25 cellular contexts compared by ENCODE assay signal in the genomic region with DNA sequence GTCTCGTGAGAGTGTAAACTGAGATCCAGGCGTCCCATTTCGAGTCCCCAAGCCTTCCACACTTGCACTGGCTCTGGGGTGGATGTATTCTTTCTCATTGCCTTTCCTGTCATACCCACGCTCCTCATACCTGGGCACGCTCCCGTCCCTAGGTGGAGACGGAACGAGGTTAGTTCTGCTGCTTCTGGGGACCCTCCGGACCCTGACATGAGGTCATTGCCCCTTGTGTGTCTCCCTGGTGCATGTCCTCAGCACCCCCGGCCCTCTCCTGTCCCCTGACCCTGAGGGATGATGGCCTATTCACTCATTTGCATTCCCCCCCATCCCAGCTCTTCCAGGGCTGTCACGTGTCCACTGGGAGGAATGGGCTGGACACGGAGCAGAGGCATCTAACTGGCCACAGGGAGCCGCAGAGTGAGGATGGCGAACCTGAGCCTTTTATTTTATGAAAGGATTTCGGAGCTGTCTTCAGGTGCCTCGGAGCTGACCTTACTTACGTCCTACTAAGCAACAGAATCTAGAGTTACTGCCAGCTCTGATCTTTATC.
"Had no signal": no experiment of that assay in that cellular context is flagged by ENCODE, and none has a peak within 500 bp of the region (broad histone marks: within the 10 kb centered on the region; RNA-seq: fewer than 3 reads in every experiment).

No MANE protein-coding gene starts in this region.

- H3K4me1 Mint-ChIP-seq: nephron progenitor cell had no signal

- H3K9me3 ChIP-seq: adrenal gland, ascending aorta, colonic mucosa, gastrocnemius medialis, sigmoid colon, thyroid gland had no signal

- DNase-seq: activated CD4-positive, alpha-beta T cell treated with anti-CD3 and anti-CD28 coated beads for 1 hour; activated T-cell treated with anti-CD3 and anti-CD28 coated beads, Interleukin-2, amount 50 U/mL, for 24 hours; adrenal gland; brain microvascular endothelial cell; central memory CD4-positive, alpha-beta T cell; colonic mucosa; esophagus squamous epithelium; gastrocnemius medialis; hippocampal formation; left ventricle myocardium inferior; mucosa of descending colon; nephron progenitor cell; nucleus accumbens; posterior cingulate gyrus; sigmoid colon; stimulated activated CD4-positive, alpha-beta T cell treated with anti-CD3 and anti-CD28 coated beads, Interleukin-4, amount 100 ng/mL, for 24 hours; substantia nigra; thyroid gland had no signal

- ATAC-seq: activated T-helper 17 cell treated with anti-CD3 and anti-CD28 coated beads, Interleukin-2, amount 50 U/mL, for 72 hours; gastrocnemius medialis; mucosa of descending colon had no signal

- H3K4me2 ChIP-seq: smooth muscle cell had no signal

- H3K4me3 ChIP-seq: adrenal gland, ascending aorta, colonic mucosa, dorsolateral prefrontal cortex, esophagus squamous epithelium, gastrocnemius medialis, left ventricle myocardium inferior, mucosa of descending colon, sigmoid colon, smooth muscle cell, thyroid gland had no signal

- H3K27ac ChIP-seq: adrenal gland, ascending aorta, brain microvascular endothelial cell, colonic mucosa, esophagus squamous epithelium, gastrocnemius medialis, left ventricle myocardium inferior, sigmoid colon, thyroid gland, VCaP had no signal

- H3K9me3 Mint-ChIP-seq: activated T-cell treated with anti-CD3 and anti-CD28 coated beads, Interleukin-2, amount 50 U/mL, for 24 hours; activated T-helper 17 cell treated with anti-CD3 and anti-CD28 coated beads, Interleukin-2, amount 50 U/mL, for 72 hours; stimulated activated naive CD8-positive, alpha-beta T cell treated with anti-CD3 and anti-CD28 coated beads, Interleukin-15, Interleukin-2, amounts not matched to agents 100 ng/mL and 50 ng/mL, for 24 hours had no signal

- H3K27me3 Mint-ChIP-seq: activated naive CD8-positive, alpha-beta T cell; activated T-cell treated with anti-CD3 and anti-CD28 coated beads, Interleukin-2, amount 50 U/mL, for 24 hours; activated T-helper 17 cell treated with anti-CD3 and anti-CD28 coated beads, Interleukin-2, amount 50 U/mL, for 72 hours; stimulated activated naive CD8-positive, alpha-beta T cell treated with anti-CD3 and anti-CD28 coated beads, Interleukin-15, Interleukin-2, amounts not matched to agents 100 ng/mL and 50 ng/mL, for 24 hours had no signal

- H3K27me3 ChIP-seq: adrenal gland, ascending aorta, brain microvascular endothelial cell, colonic mucosa, dorsolateral prefrontal cortex, esophagus squamous epithelium, gastrocnemius medialis, sigmoid colon, thyroid gland had no signal

- H3K36me3 ChIP-seq: adrenal gland, ascending aorta, brain microvascular endothelial cell, colonic mucosa, gastrocnemius medialis, sigmoid colon, thyroid gland had no signal

- H3K27ac Mint-ChIP-seq: activated T-helper 17 cell treated with anti-CD3 and anti-CD28 coated beads, Interleukin-2, amount 50 U/mL, for 72 hours; nephron progenitor cell had no signal

- H3K4me3 Mint-ChIP-seq: activated naive CD8-positive, alpha-beta T cell; activated T-cell treated with anti-CD3 and anti-CD28 coated beads, Interleukin-2, amount 50 U/mL, for 24 hours; activated T-helper 17 cell treated with anti-CD3 and anti-CD28 coated beads, Interleukin-2, amount 50 U/mL, for 72 hours; nephron progenitor cell; stimulated activated naive CD8-positive, alpha-beta T cell treated with anti-CD3 and anti-CD28 coated beads, Interleukin-15, Interleukin-2, amounts not matched to agents 100 ng/mL and 50 ng/mL, for 24 hours had no signal

- H3K4me1 ChIP-seq: adrenal gland, ascending aorta, colonic mucosa, esophagus squamous epithelium, gastrocnemius medialis, left ventricle myocardium inferior, sigmoid colon had no signal
